8 cellular contexts compared by ENCODE assay signal in the genomic region with DNA sequence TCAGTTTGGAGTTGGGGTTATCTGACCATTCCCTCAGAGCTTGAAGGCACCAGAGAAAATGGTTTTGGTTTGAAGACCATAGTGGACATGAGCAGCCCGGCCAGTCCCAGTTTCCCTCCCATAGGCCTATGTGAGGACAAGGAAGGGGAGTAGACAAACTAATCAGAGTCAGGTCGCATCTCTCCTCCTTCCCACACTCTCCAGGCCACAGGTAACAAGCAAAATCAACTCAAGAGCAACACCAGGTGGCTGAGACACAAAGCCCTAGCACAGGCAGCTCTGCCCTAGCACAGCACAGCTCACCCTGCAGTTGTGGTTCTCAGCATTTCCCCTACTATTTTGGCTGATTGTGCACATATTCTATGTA. TPM values are rescaled to one million over a fixed set of nuclear protein-coding genes. Genes with fewer than 3 reads are reported as not detected.
A peak's percentile ranks its signal among the peaks of the same experiment; 100 is the strongest.
DNase-seq lines count a peak whose midpoint lies in the region; ATAC-seq and TF ChIP-seq lines count a peak whose summit lies in the region.

No MANE protein-coding gene starts in this region.

- no peak overlapping the region for H2AFZ ChIP-seq in PC-3 (ENCODE audit: low read length)

- peak in 1 of 6 experiments; percentile 34 for TF ChIP-seq CTCF in esophagus squamous epithelium (IDR thresholded peaks at IDR 0.05)
- no peak for TF ChIP-seq CTCF in PC-3 (conservative IDR thresholded peaks at IDR 0.05; ENCODE audit: low read depth, low read length)
- no peak for TF ChIP-seq CTCF in testis (IDR thresholded peaks at IDR 0.05)

- peak; percentile 55 to 90 (median 82) for DNase-seq in CD4-positive, CD25-positive, alpha-beta regulatory T cell
- DNase-seq in activated naive CD4-positive, alpha-beta T cell treated with anti-CD3 and anti-CD28 coated beads for 36 hours: peak; percentile 84
- peak; percentile 27 to 46 for DNase-seq in stimulated activated CD8-positive, alpha-beta memory T cell treated with anti-CD3 and anti-CD28 coated beads, Interleukin-2, amount 100 ng/mL, for 48 hours (ENCODE audit: low read depth in 2 of 2)
- no peak for DNase-seq in esophagus squamous epithelium (lab: John Stamatoyannopoulos, UW)
- no peak for DNase-seq in PC-3
- no peak for DNase-seq in testis

- no TSS peak for BruUV-seq in PC-3 (replicated peaks; lab: Mats Ljungman, UMichigan)

- H3K4me1 Mint-ChIP-seq in CD4-positive, CD25-positive, alpha-beta regulatory T cell: peaks cover 18 to 97% (median 70%) of the 10 kb centered on the region in 4 donors
- peaks cover 65% of the 10 kb centered on the region for H3K4me1 Mint-ChIP-seq in activated naive CD4-positive, alpha-beta T cell treated with anti-CD3 and anti-CD28 coated beads for 36 hours (ENCODE audit: low read depth)

- no peaks in the 10 kb centered on the region for H3K27me3 ChIP-seq in CD4-positive, CD25-positive, alpha-beta regulatory T cell (ENCODE audit: control insufficient read depth, insufficient read depth, low read length)
- H3K27me3 ChIP-seq in esophagus squamous epithelium: no peaks in the 10 kb centered on the region
- no peaks in the 10 kb centered on the region for H3K27me3 ChIP-seq in PC-3 (ENCODE audit: low read length)
- H3K27me3 ChIP-seq in testis: no peaks in the 10 kb centered on the region

- peaks cover 66% of the 10 kb centered on the region for H3K4me1 ChIP-seq in CD4-positive, CD25-positive, alpha-beta regulatory T cell (ENCODE audit: control insufficient read depth, insufficient read depth, low read length, poor library complexity, severe bottlenecking)
- peaks cover 0 to 23% (median 0%) of the 10 kb centered on the region in 3 donors for H3K4me1 ChIP-seq in esophagus squamous epithelium
- no peaks in the 10 kb centered on the region for H3K4me1 ChIP-seq in PC-3 (ENCODE audit: insufficient read depth, low read length)
- H3K4me1 ChIP-seq in testis: no peaks in the 10 kb centered on the region

- peak; percentile 81 to 85 for ATAC-seq in CD4-positive, CD25-positive, alpha-beta regulatory T cell (ENCODE audit: low read depth in 2 of 2)
- ATAC-seq in GM21360 (IDR thresholded peaks at IDR 0.05; ENCODE audit: unreplicated experiment) (peak; percentile 30), HG03558 (IDR thresholded peaks at IDR 0.05; ENCODE audit: extremely low read depth, unreplicated experiment) (peak; percentile 22), PC-3 (no peak)

- H3K9me3 Mint-ChIP-seq in CD4-positive, CD25-positive, alpha-beta regulatory T cell: no peaks in the 10 kb centered on the region
- H3K9me3 Mint-ChIP-seq in activated naive CD4-positive, alpha-beta T cell treated with anti-CD3 and anti-CD28 coated beads for 36 hours: no peaks in the 10 kb centered on the region

- 50 to 54% methylated on average over 2 of the region's 2 CpGs for WGBS in esophagus squamous epithelium, 2 donors
- 74% methylated on average over 2 of the region's 2 CpGs; no CpG with 5 or more reads in 1 of the 2 donors for WGBS in testis, 2 donors

- CTCF ChIA-PET in activated naive CD4-positive, alpha-beta T cell treated with anti-CD3 and anti-CD28 coated beads for 36 hours (lab: Charles Lee): interaction anchor here (0.7 to 7.2 kb wide), 13 partner anchors 9 to 103 kb away, joined by 3 to 108 read pairs (median 6); a partner anchor contains a TSS
- CTCF ChIA-PET in PC-3 (lab: Charles Lee): interaction anchor here (1.2 kb wide), 1 partner anchor 73 kb away, joined by 4 read pairs; a partner anchor contains a TSS

- H3K79me2 ChIP-seq in PC-3 (ENCODE audit: low read length): no peaks in the 10 kb centered on the region

- no peak overlapping the region for H3K4me2 ChIP-seq in PC-3 (ENCODE audit: low read length)

- peaks cover 46% of the 10 kb centered on the region for H3K36me3 ChIP-seq in CD4-positive, CD25-positive, alpha-beta regulatory T cell (ENCODE audit: control insufficient read depth, insufficient read depth, low read length)
- peaks cover 36 to 76% (median 43%) of the 10 kb centered on the region in 3 donors for H3K36me3 ChIP-seq in esophagus squamous epithelium
- peaks cover 58% of the 10 kb centered on the region for H3K36me3 ChIP-seq in PC-3 (ENCODE audit: low read depth, low read length)
- no peaks in the 10 kb centered on the region for H3K36me3 ChIP-seq in testis (ENCODE audit: low read depth, missing control alignments)

- H3K9me3 ChIP-seq in CD4-positive, CD25-positive, alpha-beta regulatory T cell (ENCODE audit: control insufficient read depth in 2 of 2, low read length in 2 of 2): no peaks in the 10 kb centered on the region
- no peaks in the 10 kb centered on the region for H3K9me3 ChIP-seq in esophagus squamous epithelium
- H3K9me3 ChIP-seq in PC-3 (ENCODE audit: low read length): no peaks in the 10 kb centered on the region
- H3K9me3 ChIP-seq in testis: no peaks in the 10 kb centered on the region

- no peaks in the 10 kb centered on the region for H3K9me2 ChIP-seq in PC-3 (replicated peaks; ENCODE audit: low read length)

- H3K4me3 ChIP-seq in CD4-positive, CD25-positive, alpha-beta regulatory T cell (ENCODE audit: low read depth, low read length): peak overlapping the region; percentile 83
- H3K4me3 ChIP-seq in esophagus squamous epithelium: peak overlapping the region in 2 of 4 donors; percentile 7
- H3K4me3 ChIP-seq in PC-3 (ENCODE audit: low read length): no peak overlapping the region
- H3K4me3 ChIP-seq in testis: no peak overlapping the region

- H3F3A ChIP-seq in PC-3 (ENCODE audit: low read length, unreplicated experiment): no peaks in the 10 kb centered on the region

- H3K4me3 Mint-ChIP-seq in CD4-positive, CD25-positive, alpha-beta regulatory T cell: peak overlapping the region; percentile 90 to 99 (median 94)
- H3K4me3 Mint-ChIP-seq in activated naive CD4-positive, alpha-beta T cell treated with anti-CD3 and anti-CD28 coated beads for 36 hours: peak overlapping the region; percentile 92

- peaks cover 37% of the 10 kb centered on the region for H3K36me3 Mint-ChIP-seq in CD4-positive, CD25-positive, alpha-beta regulatory T cell
- H3K36me3 Mint-ChIP-seq in activated naive CD4-positive, alpha-beta T cell treated with anti-CD3 and anti-CD28 coated beads for 36 hours (ENCODE audit: low read depth): peaks cover 85% of the 10 kb centered on the region

- no peaks in the 10 kb centered on the region for H4K20me1 ChIP-seq in PC-3 (ENCODE audit: low read length)

- peak overlapping the region; percentile 93 to 100 (median 97) for H3K27ac Mint-ChIP-seq in CD4-positive, CD25-positive, alpha-beta regulatory T cell
- peak overlapping the region; percentile 99 for H3K27ac Mint-ChIP-seq in activated naive CD4-positive, alpha-beta T cell treated with anti-CD3 and anti-CD28 coated beads for 36 hours

- intact Hi-C loops in activated naive CD4-positive, alpha-beta T cell treated with anti-CD3 and anti-CD28 coated beads for 36 hours (cut with micrococcal nuclease): loop anchor here (1.0 to 5.0 kb wide), 9 partner anchors 8 to 1442 kb away; a partner anchor contains a TSS
- intact Hi-C loops in esophagus squamous epithelium (cut with DNase I) (no loop called here), PC-3 (cut with micrococcal nuclease) (no loop called here), testis (cut with DNase I; ENCODE audit: low total_unique reads) (no loop called here)

- POLR2A ChIA-PET in PC-3 (lab: Charles Lee; ENCODE audit: unreplicated experiment): no interaction called here

- H3K9ac ChIP-seq in PC-3 (ENCODE audit: low read length): no peak overlapping the region

- TF ChIP-seq POLR2A in esophagus squamous epithelium (IDR thresholded peaks at IDR 0.05): no peak
- no peak for TF ChIP-seq POLR2A in testis (IDR thresholded peaks at IDR 0.05)

- no peaks in the 10 kb centered on the region for H3K27me3 Mint-ChIP-seq in CD4-positive, CD25-positive, alpha-beta regulatory T cell
- H3K27me3 Mint-ChIP-seq in activated naive CD4-positive, alpha-beta T cell treated with anti-CD3 and anti-CD28 coated beads for 36 hours (ENCODE audit: low read depth): no peaks in the 10 kb centered on the region

- H3K27ac ChIP-seq in CD4-positive, CD25-positive, alpha-beta regulatory T cell (ENCODE audit: insufficient read depth, low read length, poor library complexity, severe bottlenecking): peak overlapping the region; percentile 99
- peak overlapping the region in 2 of 4 donors; percentile 49 to 56 for H3K27ac ChIP-seq in esophagus squamous epithelium
- no peak overlapping the region for H3K27ac ChIP-seq in PC-3 (ENCODE audit: low read length)
- H3K27ac ChIP-seq in testis: no peak overlapping the region

RNA-seq across cellular contexts. Expression of a gene that starts 7.2 kb away (rescaled TPM):
- 52.6 TPM for total RNA-seq in CD4-positive, CD25-positive, alpha-beta regulatory T cell
- 100 to 1,000 TPM; 123 to 177 (median 136) TPM for polyA plus RNA-seq in CD4-positive, CD25-positive, alpha-beta regulatory T cell
- 10 to 100 TPM; 76.6 to 76.9 TPM for total RNA-seq in activated naive CD4-positive, alpha-beta T cell treated with anti-CD3 and anti-CD28 coated beads for 36 hours
- total RNA-seq in esophagus squamous epithelium (10 to 100 TPM; 29.9 to 54.9 (median 37.0) TPM), PC-3 (2014; rRNA removed) (100.0 and 116 TPM in 2 replicates), testis (10 to 100 TPM; 59.3 to 64.4 TPM)
- polyA plus RNA-seq in testis (ENCODE audit: insufficient read depth, low read depth, low replicate concordance): 98.5 TPM

RNA-seq across cellular contexts. Expression of a gene that starts 16.2 kb away (rescaled TPM):
- total RNA-seq in CD4-positive, CD25-positive, alpha-beta regulatory T cell: 47.4 TPM
- 1 to 10 TPM in 2 of 4 donors, under 1 TPM in 2; 0.73 to 1.6 (median 0.92) TPM for polyA plus RNA-seq in CD4-positive, CD25-positive, alpha-beta regulatory T cell
- 10 to 100 TPM; 18.5 to 20.0 TPM for total RNA-seq in activated naive CD4-positive, alpha-beta T cell treated with anti-CD3 and anti-CD28 coated beads for 36 hours
- total RNA-seq in esophagus squamous epithelium (10 to 100 TPM in 1 of 4 donors, 1 to 10 TPM in 3; 2.9 to 16.0 (median 3.3) TPM), PC-3 (2014; rRNA removed) (4.3 and 8.3 TPM in 2 replicates), testis (10 to 100 TPM in 1 of 2 donors, 1 to 10 TPM in 1; 7.2 to 13.0 TPM)
- 8.2 TPM for polyA plus RNA-seq in testis (ENCODE audit: insufficient read depth, low read depth, low replicate concordance)

Comparison
In these comparisons a context has a peak if more than half of its experiments do, and no peak if none do; other contexts are left out.
1. DNase-seq: peak in CD4-positive, CD25-positive, alpha-beta regulatory T cell (3 of 3), activated naive CD4-positive, alpha-beta T cell treated with anti-CD3 and anti-CD28 coated beads for 36 hours (single experiment) and stimulated activated CD8-positive, alpha-beta memory T cell treated with anti-CD3 and anti-CD28 coated beads, Interleukin-2, amount 100 ng/mL, for 48 hours (2 of 2); none in esophagus squamous epithelium (single experiment), PC-3 (single experiment) and testis (single experiment).